ENCODE assay signal across 31 cellular contexts in the genomic region with DNA sequence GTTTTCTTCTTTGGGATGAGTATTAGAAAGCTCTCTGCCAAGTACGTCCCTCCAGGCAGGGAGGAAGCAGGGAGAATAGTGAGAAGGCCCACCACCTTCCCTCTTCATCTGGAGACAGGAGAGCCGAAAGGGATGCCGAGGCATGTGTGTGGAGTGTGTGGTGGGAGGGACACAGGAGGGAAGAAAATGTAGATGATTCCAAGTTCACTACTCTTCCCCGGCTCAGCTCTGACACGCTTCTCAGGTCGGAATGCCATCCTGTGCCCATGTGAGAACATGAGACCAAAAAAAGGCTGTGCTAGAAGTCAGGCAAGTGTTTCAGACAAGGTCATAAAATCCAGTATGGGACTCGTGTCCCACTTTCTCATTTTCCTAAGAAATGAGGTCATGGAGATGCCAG.
"Had no signal": no experiment of that assay in that cellular context is flagged by ENCODE, and none has a peak within 500 bp of the region (broad histone marks: within the 10 kb centered on the region; RNA-seq: fewer than 3 reads in every experiment).

No MANE protein-coding gene starts in this region.

- H3K9me3 ChIP-seq: esophagus squamous epithelium, mucosa of descending colon, neutrophil, testis, upper lobe of right lung had no signal

- H3K36me3 Mint-ChIP-seq: memory B cell; natural killer cell treated with Interleukin-12 subunit alpha and Interleukin-12 subunit beta and Interleukin-15 and Interleukin-18, amount 100 ng/mL, for 72 hours had no signal

- ATAC-seq: heart right ventricle, left cardiac atrium, left ventricle myocardium superior, mucosa of descending colon, sciatic nerve, upper lobe of right lung had no signal

- H3K27ac ChIP-seq: dorsolateral prefrontal cortex, esophagus squamous epithelium, neutrophil, testis, tibial nerve, upper lobe of right lung had no signal

- H3K9me3 Mint-ChIP-seq: memory B cell; natural killer cell treated with Interleukin-12 subunit alpha and Interleukin-12 subunit beta and Interleukin-15 and Interleukin-18, amount 100 ng/mL, for 72 hours had no signal

- H3K4me2 ChIP-seq: smooth muscle cell had no signal

- H3K27me3 Mint-ChIP-seq: naive B cell; natural killer cell treated with Interleukin-12 subunit alpha and Interleukin-12 subunit beta and Interleukin-15 and Interleukin-18, amount 100 ng/mL, for 72 hours had no signal

- H3K4me3 ChIP-seq: dorsolateral prefrontal cortex, esophagus squamous epithelium, heart right ventricle, lung, mucosa of descending colon, smooth muscle cell, testis, tibial nerve, upper lobe of right lung had no signal

- H3K27me3 ChIP-seq: dorsolateral prefrontal cortex, esophagus squamous epithelium, heart right ventricle, neutrophil, testis, tibial nerve, upper lobe of right lung had no signal

- H3K27ac Mint-ChIP-seq: memory B cell; mesothelial cell of epicardium; natural killer cell treated with Interleukin-12 subunit alpha and Interleukin-12 subunit beta and Interleukin-15 and Interleukin-18, amount 100 ng/mL, for 72 hours had no signal

- H3K4me1 ChIP-seq: testis had no signal

- H3K36me3 ChIP-seq: esophagus squamous epithelium, upper lobe of right lung had no signal

- DNase-seq: central memory CD4-positive, alpha-beta T cell; dorsolateral prefrontal cortex; effector CD4-positive, alpha-beta T cell; esophagus squamous epithelium; foreskin melanocyte; glutamatergic neuron; heart right ventricle; hippocampal formation; left cardiac atrium; left ventricle myocardium superior; mucosa of descending colon; naive B cell; posterior cingulate gyrus; retina; stimulated activated CD4-positive, alpha-beta T cell treated with anti-CD3 and anti-CD28 coated beads, Interleukin-12 subunit alpha, Interleukin-12 subunit beta, amount 100 ng/mL, for 4 hours; stimulated activated CD4-positive, alpha-beta T cell treated with anti-CD3 and anti-CD28 coated beads, Interleukin-1b, Interleukin-23, amount 100 ng/mL, for 48 hours; stimulated activated CD4-positive, alpha-beta T cell treated with anti-CD3 and anti-CD28 coated beads, Interleukin-4, amount 100 ng/mL, for 1 hour; stimulated activated CD8-positive, alpha-beta memory T cell treated with anti-CD3 and anti-CD28 coated beads, Interleukin-4, amount 100 ng/mL, for 48 hours; stimulated activated naive CD4-positive, alpha-beta T cell; substantia nigra; testis; upper lobe of right lung had no signal

- H3K4me3 Mint-ChIP-seq: memory B cell; mesothelial cell of epicardium; naive B cell; natural killer cell treated with Interleukin-12 subunit alpha and Interleukin-12 subunit beta and Interleukin-15 and Interleukin-18, amount 100 ng/mL, for 72 hours; neural crest cell had no signal
